Comparison of ENCODE assay signal across 8 cellular contexts in genomic region chr3:49171775-49172500, GRCh38. TPM values are rescaled to one million over a fixed set of nuclear protein-coding genes. Genes with fewer than 3 reads are reported as not detected.
DNase-seq lines count a peak whose midpoint lies in the region; ATAC-seq, FAIRE-seq and TF ChIP-seq lines count a peak whose summit lies in the region.

No MANE protein-coding gene starts in this region.

- in situ Hi-C loops in astrocyte of the spinal cord (cut with HindIII; ENCODE audit: low sequenced_read_pairs), result no loop called here

- H3K27ac ChIP-seq in thymus (ENCODE audit: low read depth), result peak overlapping the region; percentile 43

- H3K4me3 Mint-ChIP-seq in activated CD4-positive, alpha-beta T cell treated with anti-CD3 and anti-CD28 coated beads, Interleukin-2, amount 10 ng/mL, durations not matched to agents 24 days and 14 days, result peak overlapping the region; percentile 85

- peak overlapping the region; percentile 75 for H3K4me3 ChIP-seq in astrocyte of the spinal cord (ENCODE audit: low read depth, low read length)
- peak overlapping the region; percentile 49 for H3K4me3 ChIP-seq in lower leg skin (ENCODE audit: low read depth, poor library complexity, severe bottlenecking)
- H3K4me3 ChIP-seq in thymus (ENCODE audit: low read length), result peak overlapping the region; percentile 57

- WGBS in lower leg skin, 2 donors, result 14 to 24% methylated on average over 6 to 7 of the region's 7 CpGs
- WGBS in thymus, result 69% methylated on average over 7 of the region's 7 CpGs

- no peaks in the 10 kb centered on the region for H3K36me3 ChIP-seq in thymus (ENCODE audit: control insufficient read depth, insufficient read depth)

- no peaks in the 10 kb centered on the region for H3K9me3 Mint-ChIP-seq in activated CD4-positive, alpha-beta T cell treated with anti-CD3 and anti-CD28 coated beads, Interleukin-2, amount 10 ng/mL, durations not matched to agents 24 days and 14 days

- H3K27ac Mint-ChIP-seq in activated CD4-positive, alpha-beta T cell treated with anti-CD3 and anti-CD28 coated beads, Interleukin-2, amount 10 ng/mL, durations not matched to agents 24 days and 14 days, result no peak overlapping the region

- no peak for DNase-seq in activated CD4-positive, alpha-beta T cell treated with anti-CD3 and anti-CD28 coated beads, Interleukin-2, amount 10 ng/mL, durations not matched to agents 24 days and 14 days
- no peak for DNase-seq in activated CD4-positive, alpha-beta T cell treated with anti-CD3 and anti-CD28 coated beads, Interleukin-2, amount 50 U/mL, for 48 hours
- DNase-seq in astrocyte of the spinal cord (ENCODE audit: low read depth, low spot score), result no peak
- DNase-seq in lower leg skin (ENCODE audit: low spot score in 2 of 2), result no peak
- DNase-seq in D721Med (ENCODE audit: insufficient read length, low spot score), result no peak

- no peaks in the 10 kb centered on the region for H3K36me3 Mint-ChIP-seq in activated CD4-positive, alpha-beta T cell treated with anti-CD3 and anti-CD28 coated beads, Interleukin-2, amount 10 ng/mL, durations not matched to agents 24 days and 14 days (ENCODE audit: low read depth)

- H3K4me1 ChIP-seq in thymus (ENCODE audit: control insufficient read depth, insufficient read depth, low read length), result peaks cover 6% of the 10 kb centered on the region

- FAIRE-seq in D721Med (lab: Jason Lieb, UNC), result no peak

- no peaks in the 10 kb centered on the region for H3K27me3 ChIP-seq in thymus (ENCODE audit: control insufficient read depth, insufficient read depth)

- H3K9me3 ChIP-seq in thymus (ENCODE audit: control insufficient read depth), result no peaks in the 10 kb centered on the region

- TF ChIP-seq CTCF in astrocyte of the spinal cord (IDR thresholded peaks at IDR 0.05; ENCODE audit: low read depth, low read length) (no peak), lower leg skin (IDR thresholded peaks at IDR 0.05) (no peak), D721Med (IDR thresholded peaks at IDR 0.05; ENCODE audit: insufficient read depth, missing control alignments) (no peak)

- intact Hi-C loops in activated CD4-positive, alpha-beta T cell treated with anti-CD3 and anti-CD28 coated beads, Interleukin-2, amount 10 ng/mL, durations not matched to agents 24 days and 14 days (cut with micrococcal nuclease), result loop anchor here (1.0 kb wide), 3 partner anchors 52 to 277 kb away; partner anchors contain the start of gene USP19
- intact Hi-C loops in lower leg skin (cut with DNase I; ENCODE audit: low total_unique reads), result loop anchor here (10.0 kb wide), 1 partner anchor 273 kb away; no protein-coding TSS in a partner anchor

- peaks cover 8% of the 10 kb centered on the region for H3K4me1 Mint-ChIP-seq in activated CD4-positive, alpha-beta T cell treated with anti-CD3 and anti-CD28 coated beads, Interleukin-2, amount 10 ng/mL, durations not matched to agents 24 days and 14 days

- H3K27me3 Mint-ChIP-seq in activated CD4-positive, alpha-beta T cell treated with anti-CD3 and anti-CD28 coated beads, Interleukin-2, amount 10 ng/mL, durations not matched to agents 24 days and 14 days, result no peaks in the 10 kb centered on the region

- ATAC-seq in GM21737 (IDR thresholded peaks at IDR 0.05; ENCODE audit: unreplicated experiment) (no peak), GM21367 (IDR thresholded peaks at IDR 0.05; ENCODE audit: unreplicated experiment) (no peak)

- no peak for TF ChIP-seq POLR2A in lower leg skin (IDR thresholded peaks at IDR 0.05)

RNA-seq across cellular contexts. Expression of gene KLHDC8B, which starts 0.5 kb away (rescaled TPM):
- 1.5 and 2.3 TPM in 2 replicates for total RNA-seq in activated CD4-positive, alpha-beta T cell treated with anti-CD3 and anti-CD28 coated beads, Interleukin-2, amount 10 ng/mL, durations not matched to agents 24 days and 14 days
- 10 to 100 TPM; 52.4 to 65.2 (median 56.0) TPM for total RNA-seq in lower leg skin
- polyA plus RNA-seq in thymus, result 24.4 TPM

RNA-seq across cellular contexts. Expression of gene CCDC71, which starts 5.8 kb away (rescaled TPM):
- 25.7 and 26.7 TPM in 2 replicates for total RNA-seq in activated CD4-positive, alpha-beta T cell treated with anti-CD3 and anti-CD28 coated beads, Interleukin-2, amount 10 ng/mL, durations not matched to agents 24 days and 14 days
- total RNA-seq in lower leg skin, result 10 to 100 TPM; 28.0 to 39.9 (median 33.7) TPM
- polyA plus RNA-seq in thymus, result 15.5 TPM

RNA-seq across cellular contexts. Expression of gene LAMB2, which starts 39.1 kb away (rescaled TPM):
- not detected in 2 replicates for total RNA-seq in activated CD4-positive, alpha-beta T cell treated with anti-CD3 and anti-CD28 coated beads, Interleukin-2, amount 10 ng/mL, durations not matched to agents 24 days and 14 days
- total RNA-seq in lower leg skin, result 100 to 1,000 TPM; 312 to 485 (median 356) TPM
- polyA plus RNA-seq in thymus, result 102 TPM

RNA-seq across cellular contexts. Expression of gene USP19, which starts 51.3 kb away (rescaled TPM):
- 57.2 and 64.9 TPM in 2 replicates for total RNA-seq in activated CD4-positive, alpha-beta T cell treated with anti-CD3 and anti-CD28 coated beads, Interleukin-2, amount 10 ng/mL, durations not matched to agents 24 days and 14 days
- 100 to 1,000 TPM in 1 of 4 donors, 10 to 100 TPM in 3; 71.6 to 151 (median 77.4) TPM for total RNA-seq in lower leg skin
- polyA plus RNA-seq in thymus, result 25.2 TPM

Comparison
In these comparisons a context has a peak if more than half of its experiments do, and no peak if none do; other contexts are left out.
1. RNA of gene KLHDC8B, which starts 0.5 kb away (total RNA-seq): 52.4 to 65.2 TPM in lower leg skin; 1.5 to 2.3 TPM in activated CD4-positive, alpha-beta T cell treated with anti-CD3 and anti-CD28 coated beads, Interleukin-2, amount 10 ng/mL, durations not matched to agents 24 days and 14 days; every median in the first group is over 10 times any median in the second.
2. RNA of gene LAMB2, which starts 39.1 kb away (total RNA-seq): 312 to 485 TPM in lower leg skin; not detected in activated CD4-positive, alpha-beta T cell treated with anti-CD3 and anti-CD28 coated beads, Interleukin-2, amount 10 ng/mL, durations not matched to agents 24 days and 14 days; every median in the first group is over 100 times any median in the second.
3. Peak in every context shown above with its lines, with median percentiles within 50 percentile points of each other: H3K4me3 ChIP-seq.